In genomic region chr9:34256104-34256503, GRCh38 we compare ENCODE assay signal across 11 cellular contexts.
DNase-seq lines count a peak whose midpoint lies in the region; ATAC-seq, FAIRE-seq and TF ChIP-seq lines count a peak whose summit lies in the region.
"Had no signal": no experiment of that assay in that cellular context is flagged by ENCODE, and none has a peak within 500 bp of the region (broad histone marks: within the 10 kb centered on the region; RNA-seq: fewer than 3 reads in every experiment).

No MANE protein-coding gene starts in this region.

- H3K9me3 ChIP-seq in BLaER1 (no peaks in the 10 kb centered on the region), ascending aorta (no peaks in the 10 kb centered on the region), HepG2 (ENCODE audit: low read length) (no peaks in the 10 kb centered on the region)
- H3K9me3 ChIP-seq: left lung had no signal

- H3K4me2 ChIP-seq in BLaER1, result peak overlapping the region; percentile 99
- no peak overlapping the region for H3K4me2 ChIP-seq in HepG2 (ENCODE audit: low read depth, low read length)

- H3K79me2 ChIP-seq in HepG2 (ENCODE audit: insufficient read depth, low read length), result no peaks in the 10 kb centered on the region

- TF ChIP-seq EP300 in HepG2 (IDR thresholded peaks at IDR 0.05; ENCODE audit: low read depth in 2 of 2, low read length in 2 of 2) (no peak), HepG2 (CRISPR knock-in tag; IDR thresholded peaks at IDR 0.05; ENCODE audit: borderline replicate concordance) (no peak)

- H3K9ac ChIP-seq in BLaER1, result peak overlapping the region; percentile 74
- H3K9ac ChIP-seq in HepG2 (ENCODE audit: insufficient read depth, low read depth, low read length), result no peak overlapping the region

- POLR2A ChIA-PET in HepG2 (lab: Yijun Ruan, JAX), result no interaction called here

- H3K27me3 ChIP-seq in BLaER1 (no peaks in the 10 kb centered on the region), ascending aorta (no peaks in the 10 kb centered on the region), HepG2 (ENCODE audit: control insufficient read depth in 1 of 2, insufficient read depth in 2 of 2, low read length in 2 of 2) (no peaks in the 10 kb centered on the region)
- H3K27me3 ChIP-seq: left lung had no signal

- no peak overlapping the region for H2AFZ ChIP-seq in HepG2 (ENCODE audit: low read length)

- BruUV-seq in HepG2 (replicated peaks; lab: Mats Ljungman, UMichigan), result no TSS peak

- TF ChIP-seq RAD21 in HepG2 (CRISPR knock-in tag; IDR thresholded peaks at IDR 0.05), result no peak

- peak; percentile 28 for TF ChIP-seq CTCF in HFF-Myc (IDR thresholded peaks at IDR 0.05; ENCODE audit: low read depth, low read length, missing control alignments)
- TF ChIP-seq CTCF in ascending aorta (IDR thresholded peaks at IDR 0.05), result no peak
- peak; percentile 56 for TF ChIP-seq CTCF in HepG2 (CRISPR knock-in tag; IDR thresholded peaks at IDR 0.05)

- in situ Hi-C loops in HepG2 (cut with HindIII; ENCODE audit: extremely low pct_ligation_motif_present, low pct_unique_long_range_greater_than_20kb), result loop anchor here (10.0 kb wide), 1 partner anchor 131 kb away; the partner anchor contains the start of gene DCAF12

- CTCF ChIA-PET in HepG2 (lab: Yijun Ruan, JAX; ENCODE audit: low intra/inter-chr PET ratio, low total read pairs), result no interaction called here

- no peak for FAIRE-seq in HepG2 (lab: Jason Lieb, UNC)
- no peak for FAIRE-seq in GM12891 (lab: Jason Lieb, UNC)

- intact Hi-C loops in ascending aorta (cut with DNase I), result loop anchor here (10.0 kb wide), 1 partner anchor 311 kb away; no protein-coding TSS in a partner anchor
- intact Hi-C loops in HepG2 (cut with micrococcal nuclease; ENCODE audit: unreplicated experiment), result no loop called here

- H3K27ac ChIP-seq in BLaER1 (peak overlapping the region; percentile 94), ascending aorta (peak overlapping the region; percentile 79 to 81), HepG2 (ENCODE audit: extremely low read length, insufficient read depth, low read length) (no peak overlapping the region)
- H3K27ac ChIP-seq: left lung had no signal

- 93% methylated on average over 2 of the region's 6 CpGs for WGBS in HepG2 (ENCODE audit: low lambda C conversion rate)

- H3K4me3 ChIP-seq in BLaER1 (peak overlapping the region; percentile 60), HFF-Myc (replicated peaks; ENCODE audit: low read depth, low read length) (no peak overlapping the region), ascending aorta (no peak overlapping the region), HepG2 (replicated peaks in 1 of 3; ENCODE audit: insufficient read depth in 1 of 3, low read depth in 2 of 3, low read length in 3 of 3) (no peak overlapping the region)
- H3K4me3 ChIP-seq: left lung had no signal

- DNase-seq in HFF-Myc (ENCODE audit: extremely low read depth, low read depth) (no peak), ascending aorta (ENCODE audit: low spot score in 2 of 2) (no peak), HepG2 (ENCODE audit: low spot score) (no peak), GM12891 (ENCODE audit: insufficient read length, low spot score) (no peak), NOMO-1 treated with dmso at 0.1 percent for 144 hours (lab: John Stamatoyannopoulos, UW; ENCODE audit: unreplicated experiment) (no peak)
- DNase-seq: aorta, left lung, NCI-H1417 had no signal

- ATAC-seq in HepG2 (peak; percentile 61), GM18498 (IDR thresholded peaks at IDR 0.05; ENCODE audit: unreplicated experiment) (no peak), GM18520 (IDR thresholded peaks at IDR 0.05; ENCODE audit: unreplicated experiment) (no peak)
- ATAC-seq: left lung had no signal

- peaks cover 82% of the 10 kb centered on the region for H3K4me1 ChIP-seq in BLaER1
- peaks cover 16 to 45% of the 10 kb centered on the region in 2 donors for H3K4me1 ChIP-seq in ascending aorta
- H3K4me1 ChIP-seq in HepG2 (ENCODE audit: insufficient read depth, low read length), result no peaks in the 10 kb centered on the region

- H4K20me1 ChIP-seq in BLaER1, result no peaks in the 10 kb centered on the region
- no peaks in the 10 kb centered on the region for H4K20me1 ChIP-seq in HepG2 (ENCODE audit: insufficient read depth, low read length)

- no peak for TF ChIP-seq POLR2A in HepG2 (IDR thresholded peaks at IDR 0.05; ENCODE audit: insufficient read depth in 1 of 2, low read depth in 2 of 2, low read length in 2 of 2)
- no peak for TF ChIP-seq POLR2A in GM12891 (IDR thresholded peaks at IDR 0.05; ENCODE audit: low read depth, low read length)

- H3K36me3 ChIP-seq in BLaER1, result peaks cover 62% of the 10 kb centered on the region
- H3K36me3 ChIP-seq in ascending aorta, result peaks cover 4 to 7% of the 10 kb centered on the region in 2 donors
- H3K36me3 ChIP-seq in HepG2 (replicated peaks in 1 of 2; ENCODE audit: control insufficient read depth in 1 of 2, insufficient read depth in 2 of 2, low read length in 2 of 2), result peaks cover 8 to 42% of the 10 kb centered on the region in 2 experiments

TF ChIP-seq in HepG2, 621 proteins besides CTCF, POLR2A, EP300 and RAD21:
- no peak for TF ChIP-seq ZBTB7A (CRISPR knock-in tag; IDR thresholded peaks at IDR 0.05)
- TF ChIP-seq STAG1 (CRISPR knock-in tag; IDR thresholded peaks at IDR 0.05), result peak; percentile 47

TF ChIP-seq in GM12891, 5 proteins besides CTCF, POLR2A, EP300 and RAD21:
- TF ChIP-seq SPI1 (IDR thresholded peaks at IDR 0.05; ENCODE audit: low read depth, low read length), result no peak
- no peak for TF ChIP-seq TAF1 (IDR thresholded peaks at IDR 0.05; ENCODE audit: low read depth, low read length)

Comparison
In these comparisons a context has a peak if more than half of its experiments do, and no peak if none do; other contexts are left out.
1. CTCF ChIP-seq: peak in HFF-Myc (single experiment) and HepG2 (single experiment); none in ascending aorta (0 of 3).